5 cellular contexts compared by ENCODE assay signal in the genomic region with DNA sequence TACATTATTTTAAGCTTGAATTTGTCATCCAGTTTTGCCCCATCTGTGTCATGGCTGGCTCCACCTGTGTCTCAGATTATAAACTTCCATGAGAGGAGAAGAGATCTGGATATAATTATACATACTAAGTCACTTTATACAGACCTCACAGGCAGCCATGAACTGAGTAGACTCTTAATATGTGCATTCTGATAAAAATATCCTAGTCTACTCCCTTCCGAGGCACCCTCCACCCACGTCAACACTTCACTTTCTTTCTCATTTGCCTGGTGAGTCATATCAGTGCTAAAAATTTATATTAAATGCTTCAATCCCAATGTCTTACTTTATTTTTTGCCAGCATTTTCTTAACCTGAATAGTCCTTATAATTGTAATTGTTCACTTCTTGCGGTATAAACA.
"Had no signal": no experiment of that assay in that cellular context is flagged by ENCODE, and none has a peak within 500 bp of the region (broad histone marks: within the 10 kb centered on the region; RNA-seq: fewer than 3 reads in every experiment).

No MANE protein-coding gene starts in this region.

- H3K4me1 Mint-ChIP-seq: H9 had no signal

- H3K4me3 Mint-ChIP-seq: H9 had no signal

- H3K27ac Mint-ChIP-seq: H9 had no signal

- ATAC-seq: K562 had no signal

- H3K4me3 ChIP-seq: K562 had no signal

- DNase-seq: GOT3, H9, HCEC 1CT, IMR-90 had no signal
